20 cellular contexts compared by ENCODE assay signal in the genomic region with DNA sequence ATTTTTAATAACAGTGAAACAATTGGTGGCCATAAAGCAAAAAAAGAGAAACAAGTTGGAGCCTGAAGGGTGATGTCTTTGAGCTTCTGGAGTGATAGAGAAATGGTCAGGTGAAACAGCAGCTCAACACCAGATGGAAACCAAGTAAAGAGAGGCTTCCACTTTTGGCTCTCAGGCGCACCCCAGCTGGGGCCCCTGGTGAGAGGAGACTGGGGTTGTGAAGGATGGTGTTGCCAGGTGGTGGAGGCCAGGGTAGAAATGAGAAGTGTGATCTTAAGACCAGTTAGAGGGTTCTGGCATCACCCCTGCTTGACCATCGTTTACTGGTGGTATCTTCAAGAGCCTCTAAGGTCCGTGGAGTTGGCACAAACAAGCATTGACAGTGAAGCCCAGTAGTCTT.
DNase-seq lines count a peak whose midpoint lies in the region; ATAC-seq, FAIRE-seq and TF ChIP-seq lines count a peak whose summit lies in the region.
"Had no signal": no experiment of that assay in that cellular context is flagged by ENCODE, and none has a peak within 500 bp of the region (broad histone marks: within the 10 kb centered on the region; RNA-seq: fewer than 3 reads in every experiment).

No MANE protein-coding gene starts in this region.

- ATAC-seq in GM21526 (IDR thresholded peaks at IDR 0.05; ENCODE audit: low FRiP score, unreplicated experiment) (peak; percentile 46), memory B cell (ENCODE audit: low read depth) (no peak)
- ATAC-seq: A549 had no signal

- H3K36me3 ChIP-seq in KMS-11 (ENCODE audit: insufficient read depth), result no peaks in the 10 kb centered on the region
- H3K36me3 ChIP-seq: BLaER1 treated with 17β-estradiol and CSF1 and Interleukin-3, amounts not matched to agents 10 nM and 100 nM had no signal

- H3K4me2 ChIP-seq in KMS-11, result peak overlapping the region; percentile 63
- H3K4me2 ChIP-seq: A549; BLaER1 treated with 17β-estradiol and CSF1 and Interleukin-3, amounts not matched to agents 10 nM and 100 nM; PC-9 had no signal

- H3K4me1 ChIP-seq in KMS-11 (ENCODE audit: low read depth, poor library complexity, severe bottlenecking), result peaks cover 48% of the 10 kb centered on the region
- H3K4me1 ChIP-seq: A549 had no signal

- peaks cover 31% of the 10 kb centered on the region for H3K4me1 Mint-ChIP-seq in memory B cell

- H2AFZ ChIP-seq in KMS-11 (ENCODE audit: low read depth), result peak overlapping the region; percentile 18; the same call in 1 of the 2 replicates
- H2AFZ ChIP-seq: PC-9 had no signal

- H4K20me1 ChIP-seq in KMS-11 (ENCODE audit: insufficient read depth), result no peaks in the 10 kb centered on the region
- H4K20me1 ChIP-seq: BLaER1 treated with 17β-estradiol and CSF1 and Interleukin-3, amounts not matched to agents 10 nM and 100 nM had no signal

- H3K79me2 ChIP-seq in KMS-11 (ENCODE audit: insufficient read depth, low read depth), result no peaks in the 10 kb centered on the region

- no peak overlapping the region for H3K9ac ChIP-seq in KMS-11
- H3K9ac ChIP-seq: BLaER1 treated with 17β-estradiol and CSF1 and Interleukin-3, amounts not matched to agents 10 nM and 100 nM had no signal

- H3K27me3 Mint-ChIP-seq in memory B cell, result peaks cover 2% of the 10 kb centered on the region

- FAIRE-seq in frontal cortex (lab: Jason Lieb, UNC), result no peak
- FAIRE-seq: A549, D721Med, H54 had no signal

- H3K27ac ChIP-seq in KMS-11, result no peak overlapping the region; the same call in 1 of the 2 replicates
- H3K27ac ChIP-seq: A549; BLaER1 treated with 17β-estradiol and CSF1 and Interleukin-3, amounts not matched to agents 10 nM and 100 nM; PC-9 had no signal

- peak overlapping the region; percentile 54 for H3K27ac Mint-ChIP-seq in memory B cell
- H3K27ac Mint-ChIP-seq: HFFc6 had no signal

- H3K4me3 Mint-ChIP-seq in memory B cell, result no peak overlapping the region
- H3K4me3 Mint-ChIP-seq: CD8-positive, alpha-beta memory T cell; HFFc6 had no signal

- H3K9me3 Mint-ChIP-seq in memory B cell, result no peaks in the 10 kb centered on the region
- H3K9me3 Mint-ChIP-seq: HFFc6 had no signal

- H3K36me3 Mint-ChIP-seq in memory B cell, result no peaks in the 10 kb centered on the region
- H3K36me3 Mint-ChIP-seq: CD8-positive, alpha-beta memory T cell had no signal

- DNase-seq in GM12865 (ENCODE audit: low read depth) (peak; percentile 56), memory B cell (ENCODE audit: low spot score in 2 of 2) (no peak), frontal cortex (ENCODE audit: low spot score in 2 of 2) (no peak), putamen (ENCODE audit: low spot score) (no peak)
- no peak for DNase-seq in activated CD8-positive, alpha-beta memory T cell treated with anti-CD3 and anti-CD28 coated beads for 24 hours
- DNase-seq: CD8-positive, alpha-beta memory T cell; GF-D8; HFFc6; KBM-7; NCI-H1436; NCI-H2029; NCI-H2171; NCI-H446 treated with DMSO at 0.1 percent for 48 hours; PC-9 had no signal

- TF ChIP-seq CTCF in GM12865 (IDR thresholded peaks at IDR 0.05; ENCODE audit: insufficient read depth, low read depth, low read length, missing control alignments) (no peak), KMS-11 (conservative IDR thresholded peaks at IDR 0.05; ENCODE audit: low read depth, low read length) (no peak)

- no peak overlapping the region for H3K4me3 ChIP-seq in GM12865 (ENCODE audit: low read depth, low read length)
- H3K4me3 ChIP-seq in KMS-11 (IDR thresholded peaks at IDR 0.05; ENCODE audit: insufficient read depth, low read depth, low read length), result no peak overlapping the region
- H3K4me3 ChIP-seq: A549; BLaER1 treated with 17β-estradiol and CSF1 and Interleukin-3, amounts not matched to agents 10 nM and 100 nM; PC-9 had no signal

- no peaks in the 10 kb centered on the region for H3K27me3 ChIP-seq in KMS-11 (ENCODE audit: insufficient read depth, low read depth)
- H3K27me3 ChIP-seq: BLaER1 treated with 17β-estradiol and CSF1 and Interleukin-3, amounts not matched to agents 10 nM and 100 nM had no signal
